Comparison of ENCODE assay signal across 16 cellular contexts in genomic region chr21:35314896-35315582, GRCh38.
DNase-seq lines count a peak whose midpoint lies in the region; ATAC-seq and TF ChIP-seq lines count a peak whose summit lies in the region.
"Had no signal": no experiment of that assay in that cellular context is flagged by ENCODE, and none has a peak within 500 bp of the region (broad histone marks: within the 10 kb centered on the region; RNA-seq: fewer than 3 reads in every experiment).

No MANE protein-coding gene starts in this region.

- H3K4me3 ChIP-seq in gastroesophageal sphincter (no peak overlapping the region), neural cell (ENCODE audit: low read length) (no peak overlapping the region)
- H3K4me3 ChIP-seq: GM23248 had no signal

- TF ChIP-seq RAD21 in neural cell (conservative IDR thresholded peaks at IDR 0.05): no peak

- TF ChIP-seq CTCF in gastroesophageal sphincter (IDR thresholded peaks at IDR 0.05) (no peak), neural cell (IDR thresholded peaks at IDR 0.05; ENCODE audit: poor library complexity, severe bottlenecking) (no peak)

- no peaks in the 10 kb centered on the region for H3K9me2 ChIP-seq in neural cell (ENCODE audit: insufficient read depth, low read length)

- TF ChIP-seq EP300 in gastroesophageal sphincter (IDR thresholded peaks at IDR 0.05): no peak
- TF ChIP-seq EP300 in neural cell (conservative IDR thresholded peaks at IDR 0.05; ENCODE audit: poor library complexity, severe bottlenecking): no peak

- H3K36me3 ChIP-seq in gastroesophageal sphincter (no peaks in the 10 kb centered on the region), neural cell (ENCODE audit: insufficient read depth, low read length) (no peaks in the 10 kb centered on the region)

- H3K4me1 ChIP-seq in gastroesophageal sphincter: no peaks in the 10 kb centered on the region

- ATAC-seq in gastroesophageal sphincter: peak; percentile 66
- ATAC-seq in GM18502 (IDR thresholded peaks at IDR 0.05; ENCODE audit: poor library complexity, unreplicated experiment): no peak
- ATAC-seq: PC-3 had no signal

- no peaks in the 10 kb centered on the region for H3K79me2 ChIP-seq in neural cell (replicated peaks; ENCODE audit: insufficient read depth, low read length)

- no peaks in the 10 kb centered on the region for H3K9me3 ChIP-seq in gastroesophageal sphincter
- H3K9me3 ChIP-seq in neural cell (ENCODE audit: low read length): no peaks in the 10 kb centered on the region

- WGBS in gastroesophageal sphincter (ENCODE audit: low coverage in 1 of 2), 2 donors: 46 to 48% methylated on average over 2 to 6 of the region's 8 CpGs

- H2AFZ ChIP-seq in neural cell (ENCODE audit: low read depth, low read length): no peak overlapping the region
- H2AFZ ChIP-seq: GM23248 had no signal

- H4K20me1 ChIP-seq in neural cell (ENCODE audit: insufficient read depth): no peaks in the 10 kb centered on the region

- H3K9ac ChIP-seq in neural cell (ENCODE audit: low read length): no peak overlapping the region
- H3K9ac ChIP-seq: GM23248 had no signal

- DNase-seq in NCI-H128 (lab: John Stamatoyannopoulos, UW; ENCODE audit: unreplicated experiment) (peak; percentile 21), amniotic epithelial cell (ENCODE audit: low read depth) (peak; percentile 94)
- DNase-seq in activated CD8-positive, alpha-beta memory T cell treated with anti-CD3 and anti-CD28 coated beads, Interleukin-2, amount 50 U/mL, for 4 hours: no peak
- no peak for DNase-seq in stimulated activated CD4-positive, alpha-beta T cell treated with anti-CD3 and anti-CD28 coated beads, Interleukin-2, amount 100 ng/mL, for 24 hours
- DNase-seq: C1 segment of cervical spinal cord, GF-D8, GM23248, HCEC 1CT, NCI-H1417, NCI-H187 treated with DMSO at 0.1 percent for 48 hours, NCI-H2171, NCI-H774, PC-3 had no signal

- no peak overlapping the region for H3K4me2 ChIP-seq in neural cell (ENCODE audit: low read length)

- TF ChIP-seq POLR2A in gastroesophageal sphincter (IDR thresholded peaks at IDR 0.05): no peak

- H3K27ac ChIP-seq in gastroesophageal sphincter (no peak overlapping the region), neural cell (ENCODE audit: low read length) (no peak overlapping the region)
- H3K27ac ChIP-seq: GM23248 had no signal

- H3K27me3 ChIP-seq in gastroesophageal sphincter (no peaks in the 10 kb centered on the region), neural cell (ENCODE audit: insufficient read depth, low read depth, low read length) (peaks cover 3% of the 10 kb centered on the region)

- no peaks in the 10 kb centered on the region for H3F3A ChIP-seq in neural cell (ENCODE audit: insufficient read depth, low read length, poor library complexity, severe bottlenecking)

TF ChIP-seq in neural cell, 6 proteins besides CTCF, POLR2A, EP300 and RAD21:
- TF ChIP-seq POLR2AphosphoS5 (IDR thresholded peaks at IDR 0.05) (peak; percentile 75), MXI1 (conservative IDR thresholded peaks at IDR 0.05; ENCODE audit: poor library complexity, severe bottlenecking) (no peak), REST (IDR thresholded peaks at IDR 0.05; ENCODE audit: borderline replicate concordance) (peak; percentile 25), SMC3 (conservative IDR thresholded peaks at IDR 0.05; ENCODE audit: poor library complexity) (no peak)
TF ChIP-seq in neural cell: peak in this region for 2.

Comparison
In these comparisons a context has a peak if more than half of its experiments do, and no peak if none do; other contexts are left out.
1. DNase-seq: peak in NCI-H128 (single experiment) and amniotic epithelial cell (single experiment); none in activated CD8-positive, alpha-beta memory T cell treated with anti-CD3 and anti-CD28 coated beads, Interleukin-2, amount 50 U/mL, for 4 hours (single experiment) and stimulated activated CD4-positive, alpha-beta T cell treated with anti-CD3 and anti-CD28 coated beads, Interleukin-2, amount 100 ng/mL, for 24 hours (0 of 2).